Comparison of ENCODE assay signal across 16 cellular contexts in genomic region chr1:166906647-166907046, GRCh38.
"Had no signal": no experiment of that assay in that cellular context is flagged by ENCODE, and none has a peak within 500 bp of the region (broad histone marks: within the 10 kb centered on the region; RNA-seq: fewer than 3 reads in every experiment).

No MANE protein-coding gene starts in this region.

- H3K27ac ChIP-seq: body of pancreas, gastroesophageal sphincter, right atrium auricular region, upper lobe of left lung had no signal

- H3K36me3 ChIP-seq: right atrium auricular region, upper lobe of left lung had no signal

- DNase-seq: activated B cell treated with CpG ODN at 0.5 μM for 24 hours; activated CD4-positive, alpha-beta T cell treated with anti-CD3 and anti-CD28 coated beads, Interleukin-2, amount 50 U/mL, for 1 hour; activated CD8-positive, alpha-beta memory T cell treated with anti-CD3 and anti-CD28 coated beads, Interleukin-2, amount 50 U/mL, for 48 hours; activated naive CD4-positive, alpha-beta T cell; body of pancreas; central memory CD4-positive, alpha-beta T cell; cortex of kidney; effector CD8-positive, alpha-beta T cell; naive B cell; posterior cingulate gyrus; SK-N-SH; stimulated activated CD4-positive, alpha-beta T cell treated with anti-CD3 and anti-CD28 coated beads, Interleukin-2, amount 100 ng/mL, for 24 hours; stimulated activated naive CD4-positive, alpha-beta T cell had no signal

- H3K9ac ChIP-seq: SK-N-SH had no signal

- H3K9me3 ChIP-seq: body of pancreas, gastroesophageal sphincter, SK-N-SH, upper lobe of left lung had no signal

- H3K4me3 Mint-ChIP-seq: activated B cell treated with CpG ODN at 0.5 μM for 24 hours had no signal

- H3K4me3 ChIP-seq: body of pancreas, gastroesophageal sphincter, right atrium auricular region, upper lobe of left lung had no signal

- ATAC-seq: body of pancreas, gastroesophageal sphincter had no signal

- H3K4me2 ChIP-seq: SK-N-SH had no signal

- H3K36me3 Mint-ChIP-seq: naive B cell had no signal

- H3K27me3 ChIP-seq: body of pancreas, gastroesophageal sphincter, right atrium auricular region, upper lobe of left lung had no signal

- H3K27ac Mint-ChIP-seq: activated B cell treated with CpG ODN at 0.5 μM for 24 hours had no signal

- H3K4me1 ChIP-seq: body of pancreas, gastroesophageal sphincter, right atrium auricular region, upper lobe of left lung had no signal

- H3K27me3 Mint-ChIP-seq: activated B cell treated with CpG ODN at 0.5 μM for 24 hours had no signal
